8 cellular contexts compared by ENCODE assay signal in genomic region chr10:104333728-104334373, GRCh38. TPM values are rescaled to one million over a fixed set of nuclear protein-coding genes. Genes with fewer than 3 reads are reported as not detected.
DNase-seq lines count a peak whose midpoint lies in the region; ATAC-seq and TF ChIP-seq lines count a peak whose summit lies in the region.

No MANE protein-coding gene starts in this region.

- H3K27me3 ChIP-seq in esophagus muscularis mucosa (no peaks in the 10 kb centered on the region), sigmoid colon (no peaks in the 10 kb centered on the region)

- peak overlapping the region; percentile 97 to 100 (median 98) for H3K27ac ChIP-seq in esophagus muscularis mucosa (replicated peaks in 1 of 4)
- peak overlapping the region; percentile 78 to 99 (median 96) for H3K27ac ChIP-seq in sigmoid colon

- no peaks in the 10 kb centered on the region for H3K27me3 Mint-ChIP-seq in T-helper 17 cell

- H3K36me3 Mint-ChIP-seq in T-helper 17 cell (ENCODE audit: low read depth), result no peaks in the 10 kb centered on the region

- no peaks in the 10 kb centered on the region for H3K9me3 ChIP-seq in T-helper 17 cell (ENCODE audit: control insufficient read depth, low read length, poor library complexity, severe bottlenecking)
- H3K9me3 ChIP-seq in esophagus muscularis mucosa, result no peaks in the 10 kb centered on the region
- no peaks in the 10 kb centered on the region for H3K9me3 ChIP-seq in sigmoid colon

- H3K36me3 ChIP-seq in esophagus muscularis mucosa (peaks cover 0 to 21% (median 3%) of the 10 kb centered on the region in 4 donors), sigmoid colon (no peaks in the 10 kb centered on the region)

- peak overlapping the region; percentile 77 for H3K4me3 Mint-ChIP-seq in T-helper 17 cell

- WGBS in esophagus muscularis mucosa, result 55% methylated on average over 8 of the region's 15 CpGs
- WGBS in sigmoid colon, 2 donors, result 86 to 90% methylated on average over 15 of the region's 15 CpGs

- TF ChIP-seq CTCF in esophagus muscularis mucosa (IDR thresholded peaks at IDR 0.05), result no peak
- no peak for TF ChIP-seq CTCF in sigmoid colon (IDR thresholded peaks at IDR 0.05)
- no peak for TF ChIP-seq CTCF in foreskin fibroblast (IDR thresholded peaks at IDR 0.05; ENCODE audit: low read depth, low read length)

- H3K4me1 Mint-ChIP-seq in T-helper 17 cell, result peaks cover 55% of the 10 kb centered on the region

- H3K4me3 ChIP-seq in esophagus muscularis mucosa (peak overlapping the region in 1 of 4 donors; percentile 3), sigmoid colon (no peak overlapping the region), foreskin fibroblast (ENCODE audit: low read depth in 1 of 2, low read length in 2 of 2) (no peak overlapping the region)

- H3K27ac Mint-ChIP-seq in T-helper 17 cell, result peak overlapping the region; percentile 97

- peaks cover 76 to 85% (median 80%) of the 10 kb centered on the region in 4 donors for H3K4me1 ChIP-seq in esophagus muscularis mucosa
- H3K4me1 ChIP-seq in sigmoid colon, result peaks cover 0 to 87% (median 82%) of the 10 kb centered on the region in 4 donors

- ATAC-seq in T-helper 17 cell (no peak), HG03354 (IDR thresholded peaks at IDR 0.05; ENCODE audit: poor library complexity, severe bottlenecking, unreplicated experiment) (no peak), HG02588 (IDR thresholded peaks at IDR 0.05; ENCODE audit: unreplicated experiment) (no peak)

- TF ChIP-seq POLR2A in esophagus muscularis mucosa (IDR thresholded peaks at IDR 0.05; ENCODE audit: low read depth) (no peak), sigmoid colon (IDR thresholded peaks at IDR 0.05) (no peak)

- DNase-seq in DMS79 treated with DMSO at 0.1 percent for 48 hours (lab: John Stamatoyannopoulos, UW), result peak; percentile 48
- DNase-seq in T-helper 17 cell, result no peak
- no peak for DNase-seq in esophagus muscularis mucosa (ENCODE audit: extremely low spot score)
- DNase-seq in sigmoid colon, result peak; percentile 84
- DNase-seq in NCI-H128 (lab: John Stamatoyannopoulos, UW; ENCODE audit: unreplicated experiment), result no peak
- DNase-seq in foreskin fibroblast, result no peak

- intact Hi-C loops in esophagus muscularis mucosa (cut with DNase I), result no loop called here
- intact Hi-C loops in sigmoid colon (cut with DNase I), result loop anchor here (10.0 kb wide), 1 partner anchor 449 kb away; no protein-coding TSS in a partner anchor

- TF ChIP-seq EP300 in esophagus muscularis mucosa (IDR thresholded peaks at IDR 0.05), result no peak
- no peak for TF ChIP-seq EP300 in sigmoid colon (IDR thresholded peaks at IDR 0.05)

RNA-seq across cellular contexts. Expression of gene ITPRIP, which starts 4.4 kb away (rescaled TPM):
- total RNA-seq in T-helper 17 cell, result 10 to 100 TPM; 30.6 to 47.1 TPM
- 10 to 100 TPM; 18.7 to 56.0 (median 39.9) TPM for total RNA-seq in esophagus muscularis mucosa
- total RNA-seq in sigmoid colon, result 10 to 100 TPM; 11.4 to 22.4 (median 15.3) TPM
- 1 to 10 TPM; 1.2 to 8.6 (median 1.6) TPM for polyA plus RNA-seq in sigmoid colon

RNA-seq across cellular contexts. Expression of gene CFAP58, which starts 19.8 kb away (rescaled TPM):
- total RNA-seq in T-helper 17 cell (not detected), esophagus muscularis mucosa (1 to 10 TPM in 2 of 4 donors, under 1 TPM in 2; 0.71 to 1.6 (median 1.0) TPM), sigmoid colon (1 to 10 TPM in 1 of 4 donors, under 1 TPM in 3; 0.36 to 1.1 (median 0.61) TPM)
- polyA plus RNA-seq in sigmoid colon, result under 1 TPM in 1 of 3 donors, not detected in 2; 0.09 TPM

Comparison
In these comparisons a context has a peak if more than half of its experiments do, and no peak if none do; other contexts are left out.
1. DNase-seq: peak in DMS79 treated with DMSO at 0.1 percent for 48 hours (single experiment) and sigmoid colon (single experiment); none in T-helper 17 cell (0 of 3), esophagus muscularis mucosa (single experiment), NCI-H128 (single experiment) and foreskin fibroblast (0 of 2).